Comparison of ENCODE assay signal across 8 cellular contexts in the genomic region with DNA sequence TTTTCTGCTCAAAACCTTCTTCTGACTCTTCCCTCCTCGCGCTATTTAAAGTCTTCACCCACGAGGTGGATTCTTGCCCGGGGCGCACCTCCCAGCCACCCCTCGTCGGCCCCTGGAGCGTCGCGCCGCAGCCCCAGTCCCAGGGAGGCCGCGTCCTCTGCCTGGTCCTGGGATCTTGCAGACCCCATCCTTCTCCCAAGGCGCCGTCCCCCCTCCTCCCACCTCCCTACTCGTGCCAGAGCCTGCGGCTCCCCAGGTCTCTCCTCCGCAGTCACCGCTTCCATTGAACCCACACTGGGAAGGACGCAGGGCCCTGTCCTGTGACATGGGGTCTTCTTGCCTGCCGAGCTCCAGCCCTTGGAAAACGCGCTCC. TPM values are rescaled to one million over a fixed set of nuclear protein-coding genes. Genes with fewer than 3 reads are reported as not detected.
DNase-seq lines count a peak whose midpoint lies in the region; ATAC-seq and TF ChIP-seq lines count a peak whose summit lies in the region.

No MANE protein-coding gene starts in this region.

- H3K4me1 ChIP-seq in OCI-LY3 (ENCODE audit: low read length) (no peaks in the 10 kb centered on the region; the same call in 1 of the 2 replicates), mesenchymal stem cell (ENCODE audit: control insufficient read depth, insufficient read depth, low read depth, low read length) (peaks cover 9% of the 10 kb centered on the region), upper lobe of right lung (peaks cover 7% of the 10 kb centered on the region)

- TF ChIP-seq CTCF in CD14-positive monocyte (IDR thresholded peaks at IDR 0.05): no peak
- TF ChIP-seq CTCF in OCI-LY3 (IDR thresholded peaks at IDR 0.05; ENCODE audit: low read depth, low read length): no peak
- no peak for TF ChIP-seq CTCF in upper lobe of right lung (IDR thresholded peaks at IDR 0.05)

- no peak overlapping the region for H2BK5ac ChIP-seq in mesenchymal stem cell (ENCODE audit: low read depth, low read length, poor library complexity, severe bottlenecking)

- peak overlapping the region in 1 of 2 experiments; percentile 46 for H3K23ac ChIP-seq in mesenchymal stem cell (ENCODE audit: low read length in 2 of 2)

- peak overlapping the region; percentile 96 to 100 (median 99) for H3K27ac Mint-ChIP-seq in CD14-positive monocyte

- ATAC-seq in GM21737 (IDR thresholded peaks at IDR 0.05; ENCODE audit: unreplicated experiment): peak; percentile 24
- ATAC-seq in upper lobe of right lung: peak; percentile 9

- H3K18ac ChIP-seq in mesenchymal stem cell (ENCODE audit: low read depth in 1 of 2, low read length in 2 of 2): peak overlapping the region; percentile 1 to 54

- DNase-seq in CD14-positive monocyte (ENCODE audit: low spot score): no peak
- peak; percentile 50 for DNase-seq in ecto neural progenitor cell (ENCODE audit: low spot score)
- DNase-seq in mesenchymal stem cell: no peak
- peak; percentile 66 for DNase-seq in upper lobe of right lung
- no peak for DNase-seq in NCI-H524 treated with DMSO at 0.1 percent for 48 hours (lab: John Stamatoyannopoulos, UW)
- DNase-seq in SK-N-DZ (ENCODE audit: low spot score): no peak

- H4K91ac ChIP-seq in mesenchymal stem cell (ENCODE audit: low read length): peak overlapping the region; percentile 54

- intact Hi-C loops in CD14-positive monocyte (cut with micrococcal nuclease) (loop anchor here (1.0 to 5.0 kb wide), 7 partner anchors 7 to 341 kb away; a partner anchor contains a TSS), upper lobe of right lung (cut with DNase I) (no loop called here)

- H4K20me1 ChIP-seq in OCI-LY3 (ENCODE audit: insufficient read depth, low read length): no peaks in the 10 kb centered on the region

- no peak overlapping the region for H2BK12ac ChIP-seq in mesenchymal stem cell (ENCODE audit: low read length in 2 of 2)

- H3K79me1 ChIP-seq in mesenchymal stem cell (replicated peaks; ENCODE audit: low read length, poor library complexity, severe bottlenecking): peaks cover 17% of the 10 kb centered on the region

- no peak overlapping the region for H2AK5ac ChIP-seq in mesenchymal stem cell (ENCODE audit: low read length, severe bottlenecking)

- H3K9ac ChIP-seq in OCI-LY3 (ENCODE audit: low read length) (peak overlapping the region; percentile 79), mesenchymal stem cell (ENCODE audit: low read length) (peak overlapping the region; percentile 100)

- H3K4me3 ChIP-seq in OCI-LY3 (ENCODE audit: low read length) (peak overlapping the region; percentile 91), mesenchymal stem cell (ENCODE audit: insufficient read depth in 1 of 2, low read depth in 1 of 2, low read length in 2 of 2) (peak overlapping the region; percentile 60 to 97), upper lobe of right lung (peak overlapping the region; percentile 80)

- peaks cover 3% of the 10 kb centered on the region for H3K36me3 ChIP-seq in OCI-LY3 (replicated peaks; ENCODE audit: low read depth, low read length)
- H3K36me3 ChIP-seq in mesenchymal stem cell (ENCODE audit: control insufficient read depth in 1 of 2, insufficient read depth in 2 of 2, low read depth in 1 of 2, low read length in 2 of 2): peaks cover 2 to 8% of the 10 kb centered on the region in 2 experiments
- no peaks in the 10 kb centered on the region for H3K36me3 ChIP-seq in upper lobe of right lung

- H3K27ac ChIP-seq in OCI-LY3 (ENCODE audit: low read length) (no peak overlapping the region), mesenchymal stem cell (ENCODE audit: low read length, poor library complexity, severe bottlenecking) (peak overlapping the region; percentile 18), upper lobe of right lung (peak overlapping the region; percentile 95)

- no peaks in the 10 kb centered on the region for H3K27me3 ChIP-seq in OCI-LY3 (ENCODE audit: low read depth, low read length)
- no peaks in the 10 kb centered on the region for H3K27me3 ChIP-seq in mesenchymal stem cell (ENCODE audit: control insufficient read depth in 1 of 2, insufficient read depth in 1 of 2, low read length in 2 of 2)
- no peaks in the 10 kb centered on the region for H3K27me3 ChIP-seq in upper lobe of right lung

- H2AFZ ChIP-seq in OCI-LY3 (ENCODE audit: low read depth, low read length) (peak overlapping the region; percentile 62), mesenchymal stem cell (ENCODE audit: low read depth, low read length) (peak overlapping the region; percentile 75)

- H4K8ac ChIP-seq in mesenchymal stem cell (ENCODE audit: low read length): peak overlapping the region; percentile 50

- peak overlapping the region; percentile 78 for H3K4me2 ChIP-seq in OCI-LY3 (ENCODE audit: low read length)
- peak overlapping the region; percentile 82 for H3K4me2 ChIP-seq in mesenchymal stem cell (ENCODE audit: low read length, poor library complexity, severe bottlenecking)

- peaks cover 0 to 2% (median 1%) of the 10 kb centered on the region in 3 donors for H3K27me3 Mint-ChIP-seq in CD14-positive monocyte (ENCODE audit: low read depth in 3 of 3)

- peak overlapping the region; percentile 98 to 99 for H3K4me3 Mint-ChIP-seq in CD14-positive monocyte

- H2BK15ac ChIP-seq in mesenchymal stem cell (ENCODE audit: low read depth, poor library complexity, severe bottlenecking): no peak overlapping the region

- 2% methylated on average over 23 of the region's 23 CpGs for WGBS in mesenchymal stem cell

- H3K14ac ChIP-seq in mesenchymal stem cell (ENCODE audit: low read length in 2 of 2): peak overlapping the region in 1 of 2 experiments; percentile 76

- H3K9me3 ChIP-seq in OCI-LY3 (ENCODE audit: insufficient read depth, low read length): peaks cover 6% of the 10 kb centered on the region; the same call in 1 of the 2 replicates
- no peaks in the 10 kb centered on the region for H3K9me3 ChIP-seq in mesenchymal stem cell (ENCODE audit: control insufficient read depth, low read length)
- no peaks in the 10 kb centered on the region for H3K9me3 ChIP-seq in upper lobe of right lung

- peak overlapping the region in 1 of 2 experiments; percentile 37 for H3K4ac ChIP-seq in mesenchymal stem cell (ENCODE audit: low read depth in 1 of 2, low read length in 2 of 2)

- peaks cover 8% of the 10 kb centered on the region for H3K79me2 ChIP-seq in OCI-LY3 (ENCODE audit: low read length)

- no peak overlapping the region for H2BK120ac ChIP-seq in mesenchymal stem cell (ENCODE audit: low read depth, low read length)

- peaks cover 11 to 57% (median 46%) of the 10 kb centered on the region in 7 donors for H3K9me3 Mint-ChIP-seq in CD14-positive monocyte

- peaks cover 24% of the 10 kb centered on the region for H3K4me1 Mint-ChIP-seq in CD14-positive monocyte

- peaks cover 11 to 17% of the 10 kb centered on the region in 2 donors for H3K36me3 Mint-ChIP-seq in CD14-positive monocyte

RNA-seq across cellular contexts. Expression of a gene that starts 0.5 kb away (rescaled TPM):
- 1 to 10 TPM; 2.6 to 3.4 TPM for polyA plus RNA-seq in CD14-positive monocyte
- 2.9 TPM for polyA plus RNA-seq in mesenchymal stem cell (2013, experiment 1 of 2)
- 2.9 TPM for polyA plus RNA-seq in mesenchymal stem cell (2013, experiment 2 of 2)
- 33.3 TPM for total RNA-seq in upper lobe of right lung
- 5.2 and 7.6 TPM in 2 replicates for polyA plus RNA-seq in SK-N-DZ (2014; cell fraction: cytosol; rRNA removed)
- 3.9 and 5.9 TPM in 2 replicates for polyA plus RNA-seq in SK-N-DZ (2014; cell fraction: nucleus; rRNA removed)

RNA-seq across cellular contexts. Expression of a gene that starts 42.1 kb away (rescaled TPM):
- 1 to 10 TPM; 4.8 to 5.6 TPM for polyA plus RNA-seq in CD14-positive monocyte
- 3.7 TPM for polyA plus RNA-seq in mesenchymal stem cell (2013, experiment 1 of 2)
- polyA plus RNA-seq in mesenchymal stem cell (2013, experiment 2 of 2): 3.4 TPM
- 18.5 TPM for total RNA-seq in upper lobe of right lung
- 2.7 and 2.8 TPM in 2 replicates for polyA plus RNA-seq in SK-N-DZ (2014; cell fraction: cytosol; rRNA removed)
- polyA plus RNA-seq in SK-N-DZ (2014; cell fraction: nucleus; rRNA removed): 3.1 and 4.2 TPM in 2 replicates

Comparison
In these comparisons a context has a peak if more than half of its experiments do, and no peak if none do; other contexts are left out.
1. DNase-seq: peak in ecto neural progenitor cell (single experiment) and upper lobe of right lung (single experiment); none in CD14-positive monocyte (single experiment), mesenchymal stem cell (single experiment), NCI-H524 treated with DMSO at 0.1 percent for 48 hours (single experiment) and SK-N-DZ (single experiment).
2. Peak in every context shown above with its lines, with median percentiles within 50 percentile points of each other: H3K4me3 ChIP-seq.